34 cellular contexts compared by ENCODE assay signal in the genomic region with DNA sequence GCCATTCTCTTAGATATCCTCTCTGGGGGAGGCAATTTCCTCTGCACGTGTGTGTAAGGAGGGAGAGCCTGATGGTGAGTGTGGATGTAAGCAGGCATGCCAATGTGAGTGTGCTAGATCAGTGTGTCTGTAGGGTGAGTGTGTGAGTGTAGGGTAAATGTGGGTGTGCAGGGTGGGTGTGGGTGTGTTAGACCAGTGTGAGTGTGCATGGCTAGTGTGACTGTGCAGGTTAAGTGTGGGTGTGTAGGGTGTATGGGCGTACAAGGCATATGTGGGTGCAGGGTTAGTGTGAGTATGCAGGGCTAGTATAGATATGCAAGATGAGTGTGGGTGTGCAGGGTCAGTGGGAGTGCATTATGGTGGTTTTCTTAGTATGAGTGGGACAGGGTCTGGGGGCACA. TPM values are rescaled to one million over a fixed set of nuclear protein-coding genes. Genes with fewer than 3 reads are reported as not detected.
"Had no signal": no experiment of that assay in that cellular context is flagged by ENCODE, and none has a peak within 500 bp of the region (broad histone marks: within the 10 kb centered on the region; RNA-seq: fewer than 3 reads in every experiment).

No MANE protein-coding gene starts in this region.

- DNase-seq: activated CD4-positive, alpha-beta memory T cell treated with anti-CD3 and anti-CD28 coated beads, Interleukin-2, amount 10 ng/mL, durations not matched to agents 7 days and 5 days; activated CD4-positive, alpha-beta T cell treated with anti-CD3 and anti-CD28 coated beads for 1 hour; activated CD4-positive, alpha-beta T cell treated with anti-CD3 and anti-CD28 coated beads, Interleukin-2, amount 10 ng/mL, durations not matched to agents 7 days and 5 days; activated naive CD8-positive, alpha-beta T cell treated with anti-CD3 and anti-CD28 coated beads, Interleukin-2, amount 50 U/mL, for 24 hours; activated T-cell treated with anti-CD3 and anti-CD28 coated beads, Interleukin-2, amount 50 U/mL, for 4 hours; amygdala; cerebellar nuclear complex; colonic mucosa; dorsolateral prefrontal cortex; effector memory CD4-positive, alpha-beta T cell; left lung; mesendoderm; nephron progenitor cell; pancreas; retina; sigmoid colon; small intestine; stimulated activated CD4-positive, alpha-beta T cell treated with anti-CD3 and anti-CD28 coated beads, Interleukin-1b, Interleukin-23, amount 100 ng/mL, for 48 hours; stimulated activated CD4-positive, alpha-beta T cell treated with anti-CD3 and anti-CD28 coated beads, Interleukin-4, amount 100 ng/mL, for 4 hours; stimulated activated CD8-positive, alpha-beta memory T cell treated with anti-CD3 and anti-CD28 coated beads, Interleukin-4, amount 100 ng/mL, for 48 hours; T-helper 17 cell; T1000; testis; transverse colon; WERI-Rb-1 had no signal

- FAIRE-seq: frontal cortex, islet of Langerhans, pancreas, small intestine had no signal

- H3K27me3 ChIP-seq: colonic mucosa, dorsolateral prefrontal cortex, pancreas, testis, transverse colon had no signal

- H3K27me3 Mint-ChIP-seq: activated naive CD4-positive, alpha-beta T cell treated with anti-CD3 and anti-CD28 coated beads, Interleukin-2, amount 50 U/mL, for 24 hours; stimulated activated memory B cell treated with anti-CD40 and anti-IgM and Interleukin-4, amounts not matched to agents 10 μg/mL and 1 μg/mL and 100 μg/mL, for 72 hours had no signal

- H3K27ac Mint-ChIP-seq: activated CD4-positive, alpha-beta memory T cell treated with anti-CD3 and anti-CD28 coated beads, Interleukin-2, amount 10 ng/mL, durations not matched to agents 7 days and 5 days; activated CD4-positive, alpha-beta T cell treated with anti-CD3 and anti-CD28 coated beads, Interleukin-2, amount 10 ng/mL, durations not matched to agents 7 days and 5 days; activated naive CD4-positive, alpha-beta T cell treated with anti-CD3 and anti-CD28 coated beads, Interleukin-2, amount 50 U/mL, for 24 hours; activated naive CD8-positive, alpha-beta T cell treated with anti-CD3 and anti-CD28 coated beads, Interleukin-2, amount 50 U/mL, for 24 hours; activated T-helper 17 cell treated with anti-CD3 and anti-CD28 coated beads, Interleukin-2, amount 50 U/mL, for 72 hours; nephron progenitor cell; stimulated activated memory B cell treated with anti-CD40 and anti-IgM and Interleukin-4, amounts not matched to agents 10 μg/mL and 1 μg/mL and 100 μg/mL, for 72 hours; T-helper 17 cell had no signal

- H3K36me3 ChIP-seq: colonic mucosa, left lung, pancreas, prostate gland, sigmoid colon, transverse colon, WERI-Rb-1 had no signal

- H3K4me3 Mint-ChIP-seq: activated CD4-positive, alpha-beta memory T cell treated with anti-CD3 and anti-CD28 coated beads, Interleukin-2, amount 10 ng/mL, durations not matched to agents 7 days and 5 days; activated CD4-positive, alpha-beta T cell treated with anti-CD3 and anti-CD28 coated beads, Interleukin-2, amount 10 ng/mL, durations not matched to agents 7 days and 5 days; activated naive CD4-positive, alpha-beta T cell treated with anti-CD3 and anti-CD28 coated beads, Interleukin-2, amount 50 U/mL, for 24 hours; activated naive CD8-positive, alpha-beta T cell treated with anti-CD3 and anti-CD28 coated beads, Interleukin-2, amount 50 U/mL, for 24 hours; activated T-cell treated with anti-CD3 and anti-CD28 coated beads, Interleukin-2, amount 50 U/mL, for 4 hours; activated T-helper 17 cell treated with anti-CD3 and anti-CD28 coated beads, Interleukin-2, amount 50 U/mL, for 72 hours; nephron progenitor cell; stimulated activated memory B cell treated with anti-CD40 and anti-IgM and Interleukin-4, amounts not matched to agents 10 μg/mL and 1 μg/mL and 100 μg/mL, for 72 hours; T-helper 17 cell had no signal

- H3K36me3 Mint-ChIP-seq: activated naive CD4-positive, alpha-beta T cell treated with anti-CD3 and anti-CD28 coated beads, Interleukin-2, amount 50 U/mL, for 24 hours; stimulated activated memory B cell treated with anti-CD40 and anti-IgM and Interleukin-4, amounts not matched to agents 10 μg/mL and 1 μg/mL and 100 μg/mL, for 72 hours had no signal

- H3K4me1 Mint-ChIP-seq: activated CD4-positive, alpha-beta memory T cell treated with anti-CD3 and anti-CD28 coated beads, Interleukin-2, amount 10 ng/mL, durations not matched to agents 7 days and 5 days; activated CD4-positive, alpha-beta T cell treated with anti-CD3 and anti-CD28 coated beads, Interleukin-2, amount 10 ng/mL, durations not matched to agents 7 days and 5 days; activated naive CD4-positive, alpha-beta T cell treated with anti-CD3 and anti-CD28 coated beads, Interleukin-2, amount 50 U/mL, for 24 hours; activated T-helper 17 cell treated with anti-CD3 and anti-CD28 coated beads, Interleukin-2, amount 50 U/mL, for 72 hours; T-helper 17 cell had no signal

- H3K4me1 ChIP-seq: colonic mucosa, left lung, pancreas, prostate gland, sigmoid colon, testis, transverse colon had no signal

- H3K9me3 ChIP-seq: colonic mucosa, left lung, pancreas, prostate gland, sigmoid colon, testis, transverse colon had no signal

- H3K27ac ChIP-seq: colonic mucosa, left lung, pancreas, prostate gland, sigmoid colon, testis, transverse colon, WERI-Rb-1 had no signal

- ATAC-seq: activated naive CD8-positive, alpha-beta T cell treated with anti-CD3 and anti-CD28 coated beads, Interleukin-2, amount 50 U/mL, for 24 hours; activated T-cell treated with anti-CD3 and anti-CD28 coated beads, Interleukin-2, amount 50 U/mL, for 4 hours; activated T-helper 17 cell treated with anti-CD3 and anti-CD28 coated beads, Interleukin-2, amount 50 U/mL, for 72 hours; left lung; pancreas; T-helper 17 cell had no signal

- H3K9me3 Mint-ChIP-seq: activated CD4-positive, alpha-beta memory T cell treated with anti-CD3 and anti-CD28 coated beads, Interleukin-2, amount 10 ng/mL, durations not matched to agents 7 days and 5 days; activated CD4-positive, alpha-beta T cell treated with anti-CD3 and anti-CD28 coated beads, Interleukin-2, amount 10 ng/mL, durations not matched to agents 7 days and 5 days; activated naive CD4-positive, alpha-beta T cell treated with anti-CD3 and anti-CD28 coated beads, Interleukin-2, amount 50 U/mL, for 24 hours; activated naive CD8-positive, alpha-beta T cell treated with anti-CD3 and anti-CD28 coated beads, Interleukin-2, amount 50 U/mL, for 24 hours; activated T-cell treated with anti-CD3 and anti-CD28 coated beads, Interleukin-2, amount 50 U/mL, for 4 hours; activated T-helper 17 cell treated with anti-CD3 and anti-CD28 coated beads, Interleukin-2, amount 50 U/mL, for 72 hours; nephron progenitor cell; stimulated activated memory B cell treated with anti-CD40 and anti-IgM and Interleukin-4, amounts not matched to agents 10 μg/mL and 1 μg/mL and 100 μg/mL, for 72 hours had no signal

- H3K4me3 ChIP-seq: colonic mucosa, dorsolateral prefrontal cortex, left lung, lung, pancreas, prostate gland, sigmoid colon, testis, transverse colon had no signal

RNA-seq across cellular contexts. Expression of a gene that starts 48.4 kb away (rescaled TPM):
- total RNA-seq: activated CD4-positive, alpha-beta memory T cell treated with anti-CD3 and anti-CD28 coated beads, Interleukin-2, amount 10 ng/mL, durations not matched to agents 7 days and 5 days; activated CD4-positive, alpha-beta T cell treated with anti-CD3 and anti-CD28 coated beads, Interleukin-2, amount 10 ng/mL, durations not matched to agents 7 days and 5 days; activated T-helper 17 cell treated with anti-CD3 and anti-CD28 coated beads, Interleukin-2, amount 50 U/mL, for 72 hours; epithelial cell of proximal tubule; mononuclear cell; T-helper 17 cell; transverse colon had no signal
- polyA plus RNA-seq: lung had no signal
